14 cellular contexts compared by ENCODE assay signal in genomic region chr7:127417346-127417745, GRCh38. TPM values are rescaled to one million over a fixed set of nuclear protein-coding genes. Genes with fewer than 3 reads are reported as not detected.
DNase-seq lines count a peak whose midpoint lies in the region; ATAC-seq, FAIRE-seq and TF ChIP-seq lines count a peak whose summit lies in the region.
"Had no signal": no experiment of that assay in that cellular context is flagged by ENCODE, and none has a peak within 500 bp of the region (broad histone marks: within the 10 kb centered on the region; RNA-seq: fewer than 3 reads in every experiment).

No MANE protein-coding gene starts in this region.

- POLR2A ChIA-PET in activated CD8-positive, alpha-beta T cell treated with anti-CD3 and anti-CD28 coated beads, Interleukin-2, amount 10 ng/mL, durations not matched to agents 7 days and 5 days (lab: Charles Lee): interaction anchor here (3.1 kb wide), 1 partner anchor 25 kb away, joined by 15 read pairs; the partner anchor contains the start of gene ZNF800

- H3K9me3 Mint-ChIP-seq in activated CD8-positive, alpha-beta T cell treated with anti-CD3 and anti-CD28 coated beads, Interleukin-2, amount 10 ng/mL, durations not matched to agents 7 days and 5 days (ENCODE audit: insufficient read depth): no peaks in the 10 kb centered on the region
- no peaks in the 10 kb centered on the region for H3K9me3 Mint-ChIP-seq in activated T-helper 17 cell treated with anti-CD3 and anti-CD28 coated beads, Interleukin-2, amount 50 U/mL, for 72 hours
- H3K9me3 Mint-ChIP-seq: central memory CD8-positive, alpha-beta T cell; HFFc6 had no signal

- H3K36me3 Mint-ChIP-seq in activated CD8-positive, alpha-beta T cell treated with anti-CD3 and anti-CD28 coated beads, Interleukin-2, amount 10 ng/mL, durations not matched to agents 7 days and 5 days (ENCODE audit: low read depth): peaks cover 8% of the 10 kb centered on the region
- no peaks in the 10 kb centered on the region for H3K36me3 Mint-ChIP-seq in activated T-helper 17 cell treated with anti-CD3 and anti-CD28 coated beads, Interleukin-2, amount 50 U/mL, for 72 hours (ENCODE audit: low read depth)

- H3K27me3 Mint-ChIP-seq in activated CD8-positive, alpha-beta T cell treated with anti-CD3 and anti-CD28 coated beads, Interleukin-2, amount 10 ng/mL, durations not matched to agents 7 days and 5 days (ENCODE audit: low read depth): no peaks in the 10 kb centered on the region
- no peaks in the 10 kb centered on the region for H3K27me3 Mint-ChIP-seq in activated T-helper 17 cell treated with anti-CD3 and anti-CD28 coated beads, Interleukin-2, amount 50 U/mL, for 72 hours
- H3K27me3 Mint-ChIP-seq: central memory CD8-positive, alpha-beta T cell had no signal

- peaks cover 54% of the 10 kb centered on the region for H3K4me1 Mint-ChIP-seq in activated CD8-positive, alpha-beta T cell treated with anti-CD3 and anti-CD28 coated beads, Interleukin-2, amount 10 ng/mL, durations not matched to agents 7 days and 5 days (ENCODE audit: low read depth)
- H3K4me1 Mint-ChIP-seq in activated T-helper 17 cell treated with anti-CD3 and anti-CD28 coated beads, Interleukin-2, amount 50 U/mL, for 72 hours: peaks cover 13% of the 10 kb centered on the region

- intact Hi-C loops in left cardiac atrium (cut with DNase I): no loop called here

- TF ChIP-seq POLR2A in H54 (IDR thresholded peaks at IDR 0.05; ENCODE audit: low read depth, low read length): no peak

- H3K27ac Mint-ChIP-seq in activated CD8-positive, alpha-beta T cell treated with anti-CD3 and anti-CD28 coated beads, Interleukin-2, amount 10 ng/mL, durations not matched to agents 7 days and 5 days: peak overlapping the region; percentile 79
- no peak overlapping the region for H3K27ac Mint-ChIP-seq in activated T-helper 17 cell treated with anti-CD3 and anti-CD28 coated beads, Interleukin-2, amount 50 U/mL, for 72 hours
- H3K27ac Mint-ChIP-seq: HFFc6 had no signal

- no peak for FAIRE-seq in H54 (lab: Jason Lieb, UNC)
- FAIRE-seq: frontal cortex had no signal

- ATAC-seq in GM18508 (IDR thresholded peaks at IDR 0.05; ENCODE audit: insufficient read depth, unreplicated experiment) (peak; percentile 68), GM19455 (IDR thresholded peaks at IDR 0.05; ENCODE audit: unreplicated experiment) (peak; percentile 85), HG02981 (IDR thresholded peaks at IDR 0.05; ENCODE audit: unreplicated experiment) (peak; percentile 71), left cardiac atrium (no peak)
- ATAC-seq in activated CD8-positive, alpha-beta T cell treated with anti-CD3 and anti-CD28 coated beads, Interleukin-2, amount 10 ng/mL, durations not matched to agents 7 days and 5 days: no peak
- no peak for ATAC-seq in activated T-helper 17 cell treated with anti-CD3 and anti-CD28 coated beads, Interleukin-2, amount 50 U/mL, for 72 hours (replicated peaks)
- ATAC-seq: mucosa of descending colon had no signal

- no peak for DNase-seq in activated CD8-positive, alpha-beta T cell treated with anti-CD3 and anti-CD28 coated beads, Interleukin-2, amount 10 ng/mL, durations not matched to agents 7 days and 5 days
- no peak for DNase-seq in left cardiac atrium
- no peak for DNase-seq in H54 (ENCODE audit: insufficient read length, low spot score)
- DNase-seq in hypothalamus (lab: John Stamatoyannopoulos, UW): no peak
- DNase-seq: activated CD8-positive, alpha-beta memory T cell treated with anti-CD3 and anti-CD28 coated beads for 24 hours; HFFc6; NCI-H146 had no signal

- CTCF ChIA-PET in activated CD8-positive, alpha-beta T cell treated with anti-CD3 and anti-CD28 coated beads, Interleukin-2, amount 10 ng/mL, durations not matched to agents 7 days and 5 days (lab: Charles Lee): interaction anchor here (1.0 to 1.9 kb wide), 3 partner anchors 13 to 30 kb away, joined by 3 to 7 read pairs (median 4); partner anchors contain the start of gene ZNF800

- peak overlapping the region; percentile 23 for H3K4me3 Mint-ChIP-seq in activated CD8-positive, alpha-beta T cell treated with anti-CD3 and anti-CD28 coated beads, Interleukin-2, amount 10 ng/mL, durations not matched to agents 7 days and 5 days
- H3K4me3 Mint-ChIP-seq in activated T-helper 17 cell treated with anti-CD3 and anti-CD28 coated beads, Interleukin-2, amount 50 U/mL, for 72 hours: no peak overlapping the region
- H3K4me3 Mint-ChIP-seq: central memory CD8-positive, alpha-beta T cell; HFFc6 had no signal

RNA-seq across cellular contexts. Expression of gene ZNF800, which starts 24.8 kb away (rescaled TPM):
- 10 to 100 TPM; 40.7 to 43.2 TPM for total RNA-seq in activated CD8-positive, alpha-beta T cell treated with anti-CD3 and anti-CD28 coated beads, Interleukin-2, amount 10 ng/mL, durations not matched to agents 7 days and 5 days
- total RNA-seq in left cardiac atrium: 10 to 100 TPM; 22.2 to 26.0 TPM
- total RNA-seq in activated T-helper 17 cell treated with anti-CD3 and anti-CD28 coated beads, Interleukin-2, amount 50 U/mL, for 72 hours: 10 to 100 TPM; 34.8 to 37.1 TPM

Comparison
In these comparisons a context has a peak if more than half of its experiments do, and no peak if none do; other contexts are left out.
1. ATAC-seq: peak in GM18508 (single experiment), GM19455 (single experiment) and HG02981 (single experiment); none in activated CD8-positive, alpha-beta T cell treated with anti-CD3 and anti-CD28 coated beads, Interleukin-2, amount 10 ng/mL, durations not matched to agents 7 days and 5 days (single experiment), left cardiac atrium (0 of 2) and activated T-helper 17 cell treated with anti-CD3 and anti-CD28 coated beads, Interleukin-2, amount 50 U/mL, for 72 hours (single experiment).